ENCODE assay signal across 9 cellular contexts in the genomic region with DNA sequence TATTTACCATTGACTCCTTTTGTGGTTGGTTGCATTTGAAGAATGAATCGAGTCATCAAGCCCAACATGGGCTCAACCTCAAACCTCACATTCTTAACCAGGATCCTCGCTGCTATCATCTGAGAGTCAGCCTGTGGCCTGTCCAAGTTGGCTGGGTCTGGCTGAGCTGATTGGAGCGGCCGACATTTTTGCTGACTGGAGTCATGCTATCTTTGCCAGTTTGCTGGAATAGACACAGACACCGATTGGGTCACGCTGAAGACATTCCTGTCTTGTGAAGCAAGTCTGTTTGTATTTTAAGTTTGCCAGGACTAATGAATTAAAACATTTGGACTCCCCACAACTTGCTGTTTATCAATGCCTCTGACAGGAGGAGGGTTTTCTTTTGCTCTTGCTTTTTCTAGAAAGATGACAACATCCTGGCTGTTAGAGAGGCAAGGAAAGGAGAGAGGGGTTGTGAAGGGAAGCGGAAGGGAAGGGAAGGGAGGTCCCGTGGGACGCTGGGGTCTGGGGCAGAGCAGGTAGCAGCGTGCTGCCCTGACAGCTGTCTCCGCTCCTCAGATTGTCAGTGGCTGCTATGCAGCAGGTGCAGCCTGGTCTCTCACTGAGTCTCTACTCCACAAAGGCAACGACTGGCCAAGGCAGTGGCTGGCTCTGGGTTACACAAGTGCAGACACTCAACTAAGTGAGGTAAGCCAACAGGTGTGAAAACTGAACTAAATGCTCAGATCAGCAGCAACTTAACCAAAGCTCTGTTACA. TPM values are rescaled to one million over a fixed set of nuclear protein-coding genes. Genes with fewer than 3 reads are reported as not detected.
DNase-seq lines count a peak whose midpoint lies in the region; ATAC-seq and TF ChIP-seq lines count a peak whose summit lies in the region.
"Had no signal": no experiment of that assay in that cellular context is flagged by ENCODE, and none has a peak within 500 bp of the region (broad histone marks: within the 10 kb centered on the region; RNA-seq: fewer than 3 reads in every experiment).

A gene with protein sequence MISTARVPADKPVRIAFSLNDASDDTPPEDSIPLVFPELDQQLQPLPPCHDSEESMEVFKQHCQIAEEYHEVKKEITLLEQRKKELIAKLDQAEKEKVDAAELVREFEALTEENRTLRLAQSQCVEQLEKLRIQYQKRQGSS (plus strand): TSS at position 411 of the 760 bp plus-strand sequence. CDS start 2,701 bp downstream, outside the sequence.

- intact Hi-C loops in cardiac septum (cut with DNase I) = no loop called here

- DNase-seq in H4 (ENCODE audit: low spot score) = peak; percentile 91
- DNase-seq in cardiac septum (ENCODE audit: low spot score) = peak; percentile 82
- DNase-seq in smooth muscle cell of the brain vasculature (ENCODE audit: low read depth, low spot score) = peak; percentile 72
- DNase-seq in activated gamma-delta T cell treated with Interleukin-2 at 50 U/mL for 16 hours = no peak
- DNase-seq in HPDE6-E6E7 (ENCODE audit: extremely low spot score) = no peak
- DNase-seq in activated CD4-positive, alpha-beta T cell treated with anti-CD3 and anti-CD28 coated beads for 1 hour = no peak
- no peak for DNase-seq in NCI-H526 treated with DMSO at 0.1 percent for 48 hours (lab: John Stamatoyannopoulos, UW)
- DNase-seq: activated CD4-positive, CD25-positive, alpha-beta regulatory T cell had no signal

- ATAC-seq in SK-N-SH treated with all-trans-retinoic acid at 6 μM for 48 hours = peak; percentile 99

TF ChIP-seq in SK-N-SH treated with all-trans-retinoic acid at 6 μM for 48 hours, 23 proteins besides CTCF, POLR2A, EP300 and RAD21:
- TF ChIP-seq ZNF8 (CRISPR knock-in tag; IDR thresholded peaks at IDR 0.05) = peak; percentile 27; the same call in 1 of the 2 replicates
- TF ChIP-seq ISL1 (CRISPR knock-in tag; IDR thresholded peaks at IDR 0.05) = peak; percentile 58; the same call in 1 of the 2 replicates
- TF ChIP-seq, protein P1, sequence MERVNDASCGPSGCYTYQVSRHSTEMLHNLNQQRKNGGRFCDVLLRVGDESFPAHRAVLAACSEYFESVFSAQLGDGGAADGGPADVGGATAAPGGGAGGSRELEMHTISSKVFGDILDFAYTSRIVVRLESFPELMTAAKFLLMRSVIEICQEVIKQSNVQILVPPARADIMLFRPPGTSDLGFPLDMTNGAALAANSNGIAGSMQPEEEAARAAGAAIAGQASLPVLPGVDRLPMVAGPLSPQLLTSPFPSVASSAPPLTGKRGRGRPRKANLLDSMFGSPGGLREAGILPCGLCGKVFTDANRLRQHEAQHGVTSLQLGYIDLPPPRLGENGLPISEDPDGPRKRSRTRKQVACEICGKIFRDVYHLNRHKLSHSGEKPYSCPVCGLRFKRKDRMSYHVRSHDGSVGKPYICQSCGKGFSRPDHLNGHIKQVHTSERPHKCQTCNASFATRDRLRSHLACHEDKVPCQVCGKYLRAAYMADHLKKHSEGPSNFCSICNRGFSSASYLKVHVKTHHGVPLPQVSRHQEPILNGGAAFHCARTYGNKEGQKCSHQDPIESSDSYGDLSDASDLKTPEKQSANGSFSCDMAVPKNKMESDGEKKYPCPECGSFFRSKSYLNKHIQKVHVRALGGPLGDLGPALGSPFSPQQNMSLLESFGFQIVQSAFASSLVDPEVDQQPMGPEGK (CRISPR knock-in tag; IDR thresholded peaks at IDR 0.05; ENCODE audit: borderline replicate concordance) = no peak

RNA-seq across cellular contexts. Expression of the gene that starts here (rescaled TPM):
- 2.9 and 4.0 TPM in 2 replicates for total RNA-seq in H4 (2014; rRNA removed; shearing (Covaris generic))
- total RNA-seq in cardiac septum = 85.8 TPM

Comparison
In these comparisons a context has a peak if more than half of its experiments do, and no peak if none do; other contexts are left out.
1. RNA of the gene that starts here (total RNA-seq): 85.8 TPM in cardiac septum (single experiment); 2.9 to 4.0 TPM in H4; every median in the first group is over 10 times any median in the second.
2. DNase-seq: peak in H4 (single experiment), cardiac septum (single experiment) and smooth muscle cell of the brain vasculature (single experiment); none in activated gamma-delta T cell treated with Interleukin-2 at 50 U/mL for 16 hours (single experiment), HPDE6-E6E7 (single experiment), activated CD4-positive, alpha-beta T cell treated with anti-CD3 and anti-CD28 coated beads for 1 hour (single experiment) and NCI-H526 treated with DMSO at 0.1 percent for 48 hours (single experiment).